13 cellular contexts compared by ENCODE assay signal in the genomic region with DNA sequence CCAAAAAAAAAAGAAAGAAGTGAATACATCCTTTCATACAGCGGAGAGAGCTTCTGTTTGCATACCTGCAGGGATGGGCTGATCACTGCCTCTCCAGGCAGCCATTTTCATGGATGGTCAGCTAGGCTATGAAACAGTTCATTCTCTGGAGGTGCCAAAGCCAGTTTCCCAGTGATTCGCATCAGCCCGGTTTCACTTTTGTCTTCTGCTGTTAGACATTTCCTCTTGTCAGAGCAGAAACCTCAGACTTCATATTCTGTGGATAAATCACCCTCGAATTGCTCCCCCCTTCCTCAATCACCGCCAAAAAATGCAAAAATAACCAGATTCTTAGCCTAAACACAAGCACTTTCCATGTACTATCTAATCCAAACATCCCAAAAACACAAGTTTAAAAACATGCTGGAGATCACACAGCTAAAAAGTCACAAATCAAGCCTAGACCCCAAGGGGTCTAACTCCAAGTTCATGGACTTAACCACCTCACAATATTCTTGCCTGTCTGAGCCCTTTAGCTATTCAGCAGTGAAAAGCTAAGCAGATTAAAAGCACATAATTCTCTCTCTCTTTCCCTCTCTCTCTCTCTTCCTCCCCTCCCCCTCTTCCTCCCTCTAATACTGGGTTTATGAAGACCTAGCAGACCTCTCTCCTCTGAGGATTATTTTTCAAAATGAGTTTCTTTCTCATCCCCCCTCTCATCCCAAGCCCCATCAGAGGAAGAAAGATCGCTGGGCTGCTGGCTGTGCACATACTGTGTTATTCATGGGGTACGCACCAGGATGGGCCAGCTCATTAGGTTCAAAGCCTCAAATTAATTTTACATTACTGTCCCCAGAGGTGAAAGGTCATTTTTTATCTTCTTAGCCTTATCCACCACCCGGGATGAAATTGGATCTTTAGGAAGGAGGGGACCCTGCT.
DNase-seq lines count a peak whose midpoint lies in the region; ATAC-seq, FAIRE-seq and TF ChIP-seq lines count a peak whose summit lies in the region.
"Had no signal": no experiment of that assay in that cellular context is flagged by ENCODE, and none has a peak within 500 bp of the region (broad histone marks: within the 10 kb centered on the region; RNA-seq: fewer than 3 reads in every experiment).

No MANE protein-coding gene starts in this region.

- no peaks in the 10 kb centered on the region for H3K36me3 Mint-ChIP-seq in neural progenitor cell

- peaks cover 51% of the 10 kb centered on the region for H3K4me1 Mint-ChIP-seq in neural progenitor cell

- ATAC-seq in HG03354 (IDR thresholded peaks at IDR 0.05; ENCODE audit: poor library complexity, severe bottlenecking, unreplicated experiment) (no peak), GM21528 (IDR thresholded peaks at IDR 0.05; ENCODE audit: low FRiP score, unreplicated experiment) (no peak), HG02623 (IDR thresholded peaks at IDR 0.05; ENCODE audit: unreplicated experiment) (no peak)

- no peaks in the 10 kb centered on the region for H3K79me2 ChIP-seq in neural progenitor cell (ENCODE audit: low read depth)

- TF ChIP-seq CTCF in D721Med (IDR thresholded peaks at IDR 0.05; ENCODE audit: insufficient read depth, missing control alignments): no peak
- TF ChIP-seq CTCF in choroid plexus epithelial cell (conservative IDR thresholded peaks at IDR 0.05; ENCODE audit: low read depth, low read length): no peak
- no peak for TF ChIP-seq CTCF in neural progenitor cell (IDR thresholded peaks at IDR 0.05)

- H3K36me3 ChIP-seq in neural progenitor cell: no peaks in the 10 kb centered on the region
- H3K36me3 ChIP-seq: transverse colon had no signal

- peak overlapping the region; percentile 86 for H3K27ac Mint-ChIP-seq in neural progenitor cell

- no peak overlapping the region for H3K9ac ChIP-seq in neural progenitor cell

- no peaks in the 10 kb centered on the region for H4K20me1 ChIP-seq in neural progenitor cell (ENCODE audit: low read depth)

- no peaks in the 10 kb centered on the region for H3K9me3 Mint-ChIP-seq in neural progenitor cell

- DNase-seq in D721Med (ENCODE audit: insufficient read length, low spot score) (no peak), NCI-H2227 treated with DMSO at 0.1 percent for 48 hours (lab: John Stamatoyannopoulos, UW) (peak; percentile 39), choroid plexus epithelial cell (ENCODE audit: low read depth) (peak; percentile 92), neural progenitor cell (ENCODE audit: low spot score) (no peak)
- no peak for DNase-seq in stimulated activated naive CD4-positive, alpha-beta T cell (lab: John Stamatoyannopoulos, UW)
- DNase-seq: activated CD8-positive, alpha-beta memory T cell treated with anti-CD3 and anti-CD28 coated beads, Interleukin-2, amount 50 U/mL, for 4 hours; cerebellar nuclear complex; Kasumi-1; stimulated activated CD4-positive, alpha-beta T cell treated with anti-CD3 and anti-CD28 coated beads, Interleukin-4, amount 100 ng/mL, for 1 hour; transverse colon had no signal

- no peak overlapping the region for H3K4me2 ChIP-seq in neural progenitor cell

- peaks cover 12% of the 10 kb centered on the region for H3K27me3 Mint-ChIP-seq in neural progenitor cell (ENCODE audit: insufficient read depth, low read depth)

- H2AFZ ChIP-seq in neural progenitor cell (replicated peaks): no peak overlapping the region

- peak overlapping the region; percentile 34 for H3K4me3 ChIP-seq in choroid plexus epithelial cell (ENCODE audit: low read depth, low read length)
- no peak overlapping the region for H3K4me3 ChIP-seq in neural progenitor cell
- H3K4me3 ChIP-seq: transverse colon had no signal

- peak; percentile 96 for FAIRE-seq in D721Med (lab: Jason Lieb, UNC)

- H3K4me1 ChIP-seq in neural progenitor cell: peaks cover 33% of the 10 kb centered on the region
- H3K4me1 ChIP-seq: transverse colon had no signal

- no peaks in the 10 kb centered on the region for H3K9me3 ChIP-seq in neural progenitor cell (ENCODE audit: low read depth)
- H3K9me3 ChIP-seq: transverse colon had no signal

- no peaks in the 10 kb centered on the region for H3K27me3 ChIP-seq in neural progenitor cell
- H3K27me3 ChIP-seq: transverse colon had no signal

- peak overlapping the region; percentile 28 for H3K4me3 Mint-ChIP-seq in neural progenitor cell

- no peak overlapping the region for H3K27ac ChIP-seq in neural progenitor cell

- H3F3A ChIP-seq in neural progenitor cell (ENCODE audit: low read depth): peaks cover 8% of the 10 kb centered on the region

Comparison
In these comparisons a context has a peak if more than half of its experiments do, and no peak if none do; other contexts are left out.
1. DNase-seq: peak in NCI-H2227 treated with DMSO at 0.1 percent for 48 hours (single experiment) and choroid plexus epithelial cell (single experiment); none in D721Med (single experiment), neural progenitor cell (single experiment) and stimulated activated naive CD4-positive, alpha-beta T cell (0 of 6).